Comparison of ENCODE assay signal across 14 cellular contexts in genomic region chr7:107208046-107208458, GRCh38. TPM values are rescaled to one million over a fixed set of nuclear protein-coding genes. Genes with fewer than 3 reads are reported as not detected.
A peak's percentile ranks its signal among the peaks of the same experiment; 100 is the strongest.
DNase-seq lines count a peak whose midpoint lies in the region; ATAC-seq and TF ChIP-seq lines count a peak whose summit lies in the region.
"Had no signal": no experiment of that assay in that cellular context is flagged by ENCODE, and none has a peak within 500 bp of the region (broad histone marks: within the 10 kb centered on the region; RNA-seq: fewer than 3 reads in every experiment).

No MANE protein-coding gene starts in this region.

- H3K36me3 ChIP-seq in muscle layer of duodenum (ENCODE audit: control insufficient read depth in 1 of 2, insufficient read depth in 2 of 2, low read length in 2 of 2) (peaks cover 29 to 33% of the 10 kb centered on the region in 2 donors), uterus (no peaks in the 10 kb centered on the region)

- no peak for DNase-seq in activated T-cell treated with anti-CD3 and anti-CD28 coated beads, Interleukin-2, amount 50 U/mL, for 72 hours
- DNase-seq in activated T-cell treated with anti-CD3 and anti-CD28 coated beads, Interleukin-2, amount 50 U/mL, for 48 hours = no peak
- peak in 1 of 10 donors; percentile 25 for DNase-seq in dorsolateral prefrontal cortex
- no peak for DNase-seq in uterus
- no peak for DNase-seq in NCI-H345 (lab: John Stamatoyannopoulos, UW)
- no peak for DNase-seq in stimulated activated naive CD4-positive, alpha-beta T cell treated with Interleukin-2 at 50 U/mL for 16 hours (lab: John Stamatoyannopoulos, UW)
- DNase-seq in OCI-M1 (lab: John Stamatoyannopoulos, UW) = no peak
- DNase-seq: NCI-H446; nephron progenitor cell; SHP77 treated with DMSO at 0.1 percent for 48 hours; stimulated activated CD4-positive, alpha-beta T cell treated with anti-CD3 and anti-CD28 coated beads, Interleukin-4, amount 100 ng/mL, for 1 hour; upper lobe of left lung had no signal

- H3K9me3 Mint-ChIP-seq in activated T-cell treated with anti-CD3 and anti-CD28 coated beads, Interleukin-2, amount 50 U/mL, for 72 hours = peaks cover 0 to 1% of the 10 kb centered on the region in 2 donors

- no peaks in the 10 kb centered on the region for H3K4me1 Mint-ChIP-seq in activated T-cell treated with anti-CD3 and anti-CD28 coated beads, Interleukin-2, amount 50 U/mL, for 72 hours (ENCODE audit: low read depth)
- H3K4me1 Mint-ChIP-seq: nephron progenitor cell had no signal

- H3K27me3 ChIP-seq in dorsolateral prefrontal cortex = no peaks in the 10 kb centered on the region
- H3K27me3 ChIP-seq in muscle layer of duodenum (ENCODE audit: low read depth, low read length) = no peaks in the 10 kb centered on the region
- H3K27me3 ChIP-seq in uterus = no peaks in the 10 kb centered on the region
- H3K27me3 ChIP-seq: upper lobe of left lung had no signal

- H3K27ac ChIP-seq in dorsolateral prefrontal cortex (peak overlapping the region; percentile 30 to 96 (median 84)), muscle layer of duodenum (ENCODE audit: low read length) (peak overlapping the region; percentile 3), uterus (peak overlapping the region; percentile 67 to 89)

- H3K4me1 ChIP-seq in muscle layer of duodenum (ENCODE audit: control insufficient read depth in 1 of 2, insufficient read depth in 2 of 2, low read length in 2 of 2) (peaks cover 0 to 9% of the 10 kb centered on the region in 2 donors), uterus (peaks cover 0 to 14% of the 10 kb centered on the region in 2 donors)

- H3K27me3 Mint-ChIP-seq in activated T-cell treated with anti-CD3 and anti-CD28 coated beads, Interleukin-2, amount 50 U/mL, for 72 hours (ENCODE audit: low read depth) = no peaks in the 10 kb centered on the region

- TF ChIP-seq POLR2A in uterus (IDR thresholded peaks at IDR 0.05) = no peak

- peaks cover 2 to 17% of the 10 kb centered on the region in 2 donors for H3K36me3 Mint-ChIP-seq in activated T-cell treated with anti-CD3 and anti-CD28 coated beads, Interleukin-2, amount 50 U/mL, for 72 hours (ENCODE audit: insufficient read depth in 2 of 2)

- no peaks in the 10 kb centered on the region for H3K9me3 ChIP-seq in muscle layer of duodenum (ENCODE audit: control insufficient read depth in 1 of 2, low read length in 2 of 2)
- H3K9me3 ChIP-seq in uterus = no peaks in the 10 kb centered on the region
- H3K9me3 ChIP-seq: upper lobe of left lung had no signal

- H3K4me3 Mint-ChIP-seq in activated T-cell treated with anti-CD3 and anti-CD28 coated beads, Interleukin-2, amount 50 U/mL, for 72 hours = no peak overlapping the region
- H3K4me3 Mint-ChIP-seq: nephron progenitor cell had no signal

- intact Hi-C loops in dorsolateral prefrontal cortex (cut with DNase I) = loop anchor here in 1 of 2 donors (10.0 kb wide), 1 partner anchor 667 kb away; no protein-coding TSS in a partner anchor
- intact Hi-C loops in uterus (cut with DNase I; ENCODE audit: low total_unique reads) = no loop called here

- H3K4me3 ChIP-seq in dorsolateral prefrontal cortex = no peak overlapping the region
- no peak overlapping the region for H3K4me3 ChIP-seq in muscle layer of duodenum (ENCODE audit: low read depth in 1 of 2, low read length in 2 of 2)
- H3K4me3 ChIP-seq in uterus = no peak overlapping the region
- H3K4me3 ChIP-seq: K562, upper lobe of left lung had no signal

- H3K27ac Mint-ChIP-seq in activated T-cell treated with anti-CD3 and anti-CD28 coated beads, Interleukin-2, amount 50 U/mL, for 72 hours = peak overlapping the region; percentile 48
- H3K27ac Mint-ChIP-seq: nephron progenitor cell had no signal

- TF ChIP-seq CTCF in dorsolateral prefrontal cortex (IDR thresholded peaks at IDR 0.05 in 54 of 56, conservative IDR thresholded peaks at IDR 0.05 in 2 of 56; ENCODE audit: low read depth in 1 of 56, partially characterized antibody in 56 of 56) = no peak
- TF ChIP-seq CTCF in uterus (IDR thresholded peaks at IDR 0.05) = no peak

- ATAC-seq in activated T-cell treated with anti-CD3 and anti-CD28 coated beads, Interleukin-2, amount 50 U/mL, for 72 hours (replicated peaks in 1 of 2) = no peak

RNA-seq across cellular contexts. Expression of gene HBP1, which starts 39.2 kb away (rescaled TPM):
- total RNA-seq in activated T-cell treated with anti-CD3 and anti-CD28 coated beads, Interleukin-2, amount 50 U/mL, for 72 hours = 10 to 100 TPM; 41.1 to 58.0 TPM
- total RNA-seq in dorsolateral prefrontal cortex (10 to 100 TPM; 33.6 to 88.2 (median 55.4) TPM), uterus (100 to 1,000 TPM in 3 of 4 donors, 10 to 100 TPM in 1; 48.3 to 169 (median 130) TPM)

Comparison
In these comparisons a context has a peak if more than half of its experiments do, and no peak if none do; other contexts are left out.
1. H3K27ac ChIP-seq: peak in every context shown above with its lines; median percentile 84 in dorsolateral prefrontal cortex; 78 in uterus; 3 in muscle layer of duodenum.